ENCODE assay signal across 8 cellular contexts in genomic region chr2:20596193-20596972, GRCh38. TPM values are rescaled to one million over a fixed set of nuclear protein-coding genes. Genes with fewer than 3 reads are reported as not detected.
DNase-seq lines count a peak whose midpoint lies in the region; ATAC-seq, FAIRE-seq and TF ChIP-seq lines count a peak whose summit lies in the region.

No MANE protein-coding gene starts in this region.

- H4K5ac ChIP-seq in IMR-90 (ENCODE audit: low read depth, low read length) (peak overlapping the region; percentile 19; the same call in 1 of the 2 replicates), H1 (ENCODE audit: insufficient read length, low read depth, low read length) (no peak overlapping the region)

- H3K56ac ChIP-seq in IMR-90 (ENCODE audit: extremely low read depth, insufficient read depth, low read length) (no peak overlapping the region), H1 (replicated peaks; ENCODE audit: insufficient read length, low read depth, low read length) (no peak overlapping the region)

- peak overlapping the region; percentile 100 for H2BK120ac ChIP-seq in IMR-90 (ENCODE audit: low read depth, low read length)
- no peak overlapping the region for H2BK120ac ChIP-seq in H1 (replicated peaks; ENCODE audit: low read depth, low read length)

- FAIRE-seq in H1 (lab: Jason Lieb, UNC) = no peak

- WGBS in IMR-90 (ENCODE audit: extremely low coverage in 2 of 2, insufficient read length in 1 of 2), 2 experiments = no CpG with 5 or more reads among the region's 4 CpGs
- 83% methylated on average over 4 of the region's 4 CpGs; no CpG with 5 or more reads in 1 of the 2 experiments for WGBS in H1 (ENCODE audit: extremely low coverage in 1 of 2, insufficient coverage in 1 of 2, insufficient read length in 1 of 2, insufficient replicate concordance in 2 of 2, low coverage in 1 of 2, low lambda C conversion rate in 2 of 2, missing lambda C conversion rate in 1 of 2), 2 experiments

- H3K14ac ChIP-seq in IMR-90 (replicated peaks; ENCODE audit: low read depth, low read length) (peak overlapping the region; percentile 86), H1 (ENCODE audit: insufficient read length) (no peak overlapping the region)

- no peak for TF ChIP-seq EP300 in H1 (IDR thresholded peaks at IDR 0.05; ENCODE audit: borderline replicate concordance in 1 of 2, low read depth in 2 of 2, low read length in 2 of 2)

- no peak for TF ChIP-seq RAD21 in IMR-90 (IDR thresholded peaks at IDR 0.05; ENCODE audit: low read length)
- no peak for TF ChIP-seq RAD21 in H1 (IDR thresholded peaks at IDR 0.05 in 1 of 2, conservative IDR thresholded peaks at IDR 0.05 in 1 of 2; ENCODE audit: low read depth in 2 of 2, low read length in 2 of 2)

- BruUV-seq in IMR-90 (replicated peaks; lab: Mats Ljungman, UMichigan) = no TSS peak

- intact Hi-C loops in IMR-90 (cut with micrococcal nuclease) (no loop called here), gastrocnemius medialis (cut with DNase I; ENCODE audit: low total_unique reads) (no loop called here)

- no peak overlapping the region for H3K4me3 ChIP-seq in IMR-90 (ENCODE audit: insufficient read depth, low read depth, low read length)
- no peak overlapping the region for H3K4me3 ChIP-seq in H1 (ENCODE audit: extremely low read depth in 1 of 4, insufficient read depth in 2 of 4, low read depth in 3 of 4, low read length in 4 of 4)
- H3K4me3 ChIP-seq in gastrocnemius medialis = no peak overlapping the region

- H3K23me2 ChIP-seq in H1 (ENCODE audit: low read depth, low read length) = no peaks in the 10 kb centered on the region

- H3K36me3 ChIP-seq in IMR-90 (ENCODE audit: control insufficient read depth, insufficient read depth, low read length) = no peaks in the 10 kb centered on the region
- no peaks in the 10 kb centered on the region for H3K36me3 ChIP-seq in H1 (ENCODE audit: control insufficient read depth in 2 of 4, insufficient read depth in 4 of 4, low read length in 3 of 4)
- no peaks in the 10 kb centered on the region for H3K36me3 ChIP-seq in gastrocnemius medialis

- no peak overlapping the region for H2BK12ac ChIP-seq in H1 (ENCODE audit: low read depth, low read length)

- H3K18ac ChIP-seq in IMR-90 (ENCODE audit: low read depth, low read length) (peak overlapping the region; percentile 55; the same call in 1 of the 2 replicates), H1 (ENCODE audit: extremely low read depth, low read length) (no peak overlapping the region)

- peak overlapping the region; percentile 99 for H3K4ac ChIP-seq in IMR-90 (ENCODE audit: low read depth, low read length)
- H3K4ac ChIP-seq in H1 (replicated peaks; ENCODE audit: insufficient read length, low read depth, low read length) = no peak overlapping the region

- TF ChIP-seq POLR2A in IMR-90 (IDR thresholded peaks at IDR 0.05; ENCODE audit: low read depth, low read length) (no peak), H1 (IDR thresholded peaks at IDR 0.05; ENCODE audit: control extremely low read depth in 1 of 2, low read depth in 2 of 2, low read length in 2 of 2) (no peak), gastrocnemius medialis (IDR thresholded peaks at IDR 0.05) (no peak)

- CTCF ChIA-PET in IMR-90 (lab: Yijun Ruan, JAX) = interaction anchor here (0.6 to 2.0 kb wide), 5 partner anchors 21 to 90 kb away, joined by 3 to 6 read pairs (median 4); no protein-coding TSS in a partner anchor
- CTCF ChIA-PET in H1 (lab: Charles Lee; ENCODE audit: partially characterized antibody) = interaction anchor here (0.6 to 15.2 kb wide), 24 partner anchors 8 to 230 kb away, joined by 3 to 116 read pairs (median 6); no protein-coding TSS in a partner anchor

- H2AK5ac ChIP-seq in IMR-90 (ENCODE audit: low read depth, low read length) (peak overlapping the region; percentile 93), H1 (ENCODE audit: low read depth, low read length) (no peak overlapping the region)

- TF ChIP-seq CTCF in IMR-90 (conservative IDR thresholded peaks at IDR 0.05; ENCODE audit: low read depth, low read length) (no peak), H1 (IDR thresholded peaks at IDR 0.05; ENCODE audit: control extremely low read depth in 1 of 3, insufficient read depth in 1 of 3, low read depth in 1 of 3, low read length in 3 of 3) (no peak), gastrocnemius medialis (IDR thresholded peaks at IDR 0.05 in 4 of 5, conservative IDR thresholded peaks at IDR 0.05 in 1 of 5) (no peak)

- H3K23ac ChIP-seq in IMR-90 (ENCODE audit: low read depth, low read length) (peak overlapping the region; percentile 50; the same call in 1 of the 2 replicates), H1 (ENCODE audit: insufficient read length) (no peak overlapping the region)

- peak overlapping the region; percentile 91 for H2BK15ac ChIP-seq in IMR-90 (ENCODE audit: low read depth, low read length)
- H2BK15ac ChIP-seq in H1 (ENCODE audit: low read length) = no peak overlapping the region

- in situ Hi-C loops in IMR-90 (cut with MboI; ENCODE audit: low sequenced_read_pairs) (no loop called here), gastrocnemius medialis (cut with MboI; ENCODE audit: low sequenced_read_pairs in 4 of 4) (no loop called here)

- peak overlapping the region; percentile 27 for H2AFZ ChIP-seq in IMR-90 (replicated peaks; ENCODE audit: low read length, poor library complexity)
- H2AFZ ChIP-seq in H1 (ENCODE audit: low read length) = no peak overlapping the region

- no peak overlapping the region for H2BK5ac ChIP-seq in IMR-90 (ENCODE audit: low read depth, low read length, poor library complexity, severe bottlenecking)
- no peak overlapping the region for H2BK5ac ChIP-seq in H1 (ENCODE audit: low read depth, low read length)

- dilution Hi-C loops in IMR-90 (cut with HindIII; ENCODE audit: low sequenced_read_pairs, unreplicated experiment) = no loop called here

- H3K4me1 ChIP-seq in IMR-90 (ENCODE audit: control insufficient read depth, insufficient read depth, low read length) (peaks cover 30% of the 10 kb centered on the region), H1 (replicated peaks in 1 of 4; ENCODE audit: control insufficient read depth in 3 of 4, insufficient read depth in 4 of 4, low read length in 3 of 4) (peaks cover 4 to 10% (median 5%) of the 10 kb centered on the region in 4 experiments; a peak in 6 of 7 replicates), gastrocnemius medialis (peaks cover 27 to 51% of the 10 kb centered on the region in 2 donors)

- no peaks in the 10 kb centered on the region for H3K27me3 ChIP-seq in IMR-90 (ENCODE audit: control insufficient read depth, insufficient read depth, low read length)
- H3K27me3 ChIP-seq in H1 (replicated peaks in 1 of 4; ENCODE audit: control insufficient read depth in 3 of 4, extremely low read depth in 1 of 4, insufficient read depth in 3 of 4, low read length in 3 of 4) = peaks cover 0 to 2% (median 0%) of the 10 kb centered on the region in 4 experiments; a peak in 1 of 7 replicates
- no peaks in the 10 kb centered on the region for H3K27me3 ChIP-seq in gastrocnemius medialis

- no peak for DNase-seq in IMR-90
- no peak for DNase-seq in H1 (ENCODE audit: low read depth in 1 of 2, low spot score in 2 of 2)
- peak in 1 of 2 donors; percentile 1 for DNase-seq in gastrocnemius medialis
- no peak for DNase-seq in HuH-7.5 (ENCODE audit: low spot score)
- no peak for DNase-seq in AG08395 (ENCODE audit: low spot score)

- H3K79me1 ChIP-seq in IMR-90 (ENCODE audit: low read depth in 1 of 2, low read length in 2 of 2) (peaks cover 0 to 7% of the 10 kb centered on the region in 2 experiments; a peak in 1 of 4 replicates), H1 (ENCODE audit: low read depth, low read length) (no peaks in the 10 kb centered on the region)

- H4K20me1 ChIP-seq in IMR-90 (ENCODE audit: insufficient read depth, low read length) = no peaks in the 10 kb centered on the region
- no peaks in the 10 kb centered on the region for H4K20me1 ChIP-seq in H1 (replicated peaks in 1 of 2; ENCODE audit: control insufficient read depth in 1 of 2, insufficient read depth in 2 of 2, low read length in 2 of 2)

- POLR2A ChIA-PET in IMR-90 (lab: Charles Lee; ENCODE audit: unreplicated experiment) = interaction anchor here (0.6 to 2.4 kb wide), 2 partner anchors 149 to 152 kb away, joined by 8 to 10 read pairs; partner anchors contain the start of gene RHOB
- POLR2A ChIA-PET in H1 (lab: Charles Lee; ENCODE audit: partially characterized antibody) = interaction anchor here (0.9 to 3.0 kb wide), 5 partner anchors 9 to 150 kb away, joined by 3 to 16 read pairs (median 5); partner anchors contain the start of gene RHOB

- H3K9me1 ChIP-seq in IMR-90 (ENCODE audit: insufficient read depth, low read length) = peaks cover 35% of the 10 kb centered on the region

- H3K79me2 ChIP-seq in H1 (ENCODE audit: control insufficient read depth in 1 of 2, insufficient read depth in 2 of 2, low read length in 2 of 2) = no peaks in the 10 kb centered on the region

- no peaks in the 10 kb centered on the region for H3K9me3 ChIP-seq in IMR-90 (ENCODE audit: control insufficient read depth, insufficient read depth, low read length)
- no peaks in the 10 kb centered on the region for H3K9me3 ChIP-seq in H1 (ENCODE audit: insufficient read depth in 2 of 2, low read depth in 1 of 2, low read length in 1 of 2)
- no peaks in the 10 kb centered on the region for H3K9me3 ChIP-seq in gastrocnemius medialis

- H4K8ac ChIP-seq in IMR-90 (ENCODE audit: low read depth in 2 of 2, low read length in 2 of 2) (peak overlapping the region; percentile 13 to 76; a peak in 3 of 4 replicates), H1 (ENCODE audit: extremely low read depth, insufficient read depth, low read length) (no peak overlapping the region)

- no peak overlapping the region for H3K9ac ChIP-seq in IMR-90 (ENCODE audit: low read depth, low read length)
- no peak overlapping the region for H3K9ac ChIP-seq in H1 (replicated peaks in 1 of 4; ENCODE audit: extremely low read depth in 1 of 4, low read depth in 3 of 4, low read length in 3 of 4)

- peak; percentile 3 for ATAC-seq in GM21423 (IDR thresholded peaks at IDR 0.05; ENCODE audit: unreplicated experiment)
- ATAC-seq in IMR-90 (ENCODE audit: low read depth) = no peak
- no peak for ATAC-seq in gastrocnemius medialis
- no peak for ATAC-seq in GM21576 (IDR thresholded peaks at IDR 0.05; ENCODE audit: unreplicated experiment)
- no peak for ATAC-seq in HG02763 (IDR thresholded peaks at IDR 0.05; ENCODE audit: unreplicated experiment)

- no peak overlapping the region for H3K27ac ChIP-seq in IMR-90 (ENCODE audit: insufficient read depth, low read length)
- H3K27ac ChIP-seq in H1 (ENCODE audit: low read depth, low read length) = no peak overlapping the region
- peak overlapping the region; percentile 39 to 84 (median 74) for H3K27ac ChIP-seq in gastrocnemius medialis

- H3K4me2 ChIP-seq in IMR-90 (ENCODE audit: low read depth, low read length) = no peak overlapping the region
- no peak overlapping the region for H3K4me2 ChIP-seq in H1 (ENCODE audit: insufficient read depth in 1 of 2, low read depth in 2 of 2, low read length in 2 of 2)

- H4K91ac ChIP-seq in IMR-90 (ENCODE audit: insufficient read depth, low read depth, low read length) (peak overlapping the region; percentile 84), H1 (replicated peaks; ENCODE audit: insufficient read length, low read length) (peak overlapping the region; percentile 33)

- H2BK20ac ChIP-seq in IMR-90 (ENCODE audit: low read depth, low read length) (peak overlapping the region; percentile 97), H1 (ENCODE audit: low read length) (no peak overlapping the region)

- peak overlapping the region; percentile 44 for H2AK9ac ChIP-seq in IMR-90 (replicated peaks; ENCODE audit: low read depth, low read length, poor library complexity)

RNA-seq across cellular contexts. Expression of gene HS1BP3, which starts 54.5 kb away (rescaled TPM):
- total RNA-seq in IMR-90 (2012; rRNA removed) (9.0 and 10.3 TPM in 2 replicates), gastrocnemius medialis (10 to 100 TPM; 16.6 to 26.9 (median 19.4) TPM)
- polyA plus RNA-seq in IMR-90 (2012; rRNA removed) (13.6 and 14.8 TPM in 2 replicates), H1 (2011; rRNA removed) (11.3 and 16.1 TPM in 2 replicates)
- 12.6 and 13.7 TPM in 2 replicates for polyA plus RNA-seq in IMR-90 (2012; cell fraction: cytosol; rRNA removed)
- 34.4 and 38.9 TPM in 2 replicates for polyA plus RNA-seq in IMR-90 (2012; cell fraction: nucleus; rRNA removed; ENCODE audit: low replicate concordance)
- 11.1 and 11.2 TPM in 2 replicates for total RNA-seq in H1 (2021; fragmentation: NEBNext Ultra II Directional; extraction: Animal tissue kit (Norgen Biotek cat#: 25700))
- 11.0 TPM for polyA plus RNA-seq in H1 (2011; cell fraction: cytosol; rRNA removed)
- polyA plus RNA-seq in H1 (2011; cell fraction: nucleus; rRNA removed) = 19.6 TPM
- polyA plus RNA-seq in H1 (2012, experiment 1 of 2) = 9.2 to 14.1 TPM (median 13.6 TPM) in 4 replicates
- 16.1 TPM for polyA plus RNA-seq in H1 (2012, experiment 2 of 2)
- 8.8 TPM for polyA plus RNA-seq in H1 (2013, experiment 1 of 2)
- polyA plus RNA-seq in H1 (2013, experiment 2 of 2) = 7.7 TPM
- 9.0 and 12.8 TPM in 2 replicates for polyA minus RNA-seq in H1 (2011; rRNA and poly(A)+ RNA removed)
- 4.8 TPM for polyA minus RNA-seq in H1 (2011; cell fraction: cytosol; rRNA and poly(A)+ RNA removed)
- 22.9 TPM for polyA minus RNA-seq in H1 (2011; cell fraction: nucleus; rRNA and poly(A)+ RNA removed)

Comparison
In these comparisons a context has a peak if more than half of its experiments do, and no peak if none do; other contexts are left out.
1. H3K27ac ChIP-seq: peak in gastrocnemius medialis (4 of 4); none in IMR-90 (single experiment) and H1 (single experiment).